ENCODE assay signal across 11 cellular contexts in genomic region chr17:45364531-45365390, GRCh38. TPM values are rescaled to one million over a fixed set of nuclear protein-coding genes. Genes with fewer than 3 reads are reported as not detected.
DNase-seq lines count a peak whose midpoint lies in the region; ATAC-seq and TF ChIP-seq lines count a peak whose summit lies in the region.
"Had no signal": no experiment of that assay in that cellular context is flagged by ENCODE, and none has a peak within 500 bp of the region (broad histone marks: within the 10 kb centered on the region; RNA-seq: fewer than 3 reads in every experiment).

No MANE protein-coding gene starts in this region.

- H2AFZ ChIP-seq in GM23248, result peak overlapping the region; percentile 78

- H3K4me3 ChIP-seq in A673 (ENCODE audit: low read depth, low read length, poor library complexity, severe bottlenecking) (no peak overlapping the region), GM23248 (no peak overlapping the region), iPS-18a (ENCODE audit: low read length) (peak overlapping the region; percentile 16), upper lobe of left lung (no peak overlapping the region)

- TF ChIP-seq CTCF in A673 (conservative IDR thresholded peaks at IDR 0.05; ENCODE audit: low read depth, low read length) (no peak), RWPE1 (conservative IDR thresholded peaks at IDR 0.05; ENCODE audit: low read depth) (no peak), upper lobe of left lung (IDR thresholded peaks at IDR 0.05) (no peak)

- H3K4me1 Mint-ChIP-seq in activated CD4-positive, alpha-beta memory T cell treated with anti-CD3 and anti-CD28 coated beads, Interleukin-2, amount 10 ng/mL, durations not matched to agents 7 days and 5 days, result no peaks in the 10 kb centered on the region

- H3K27me3 ChIP-seq in A673 (replicated peaks; ENCODE audit: insufficient read depth, low read depth, low read length, poor library complexity), result no peaks in the 10 kb centered on the region
- H3K27me3 ChIP-seq in GM23248 (replicated peaks; ENCODE audit: insufficient read depth), result no peaks in the 10 kb centered on the region
- H3K27me3 ChIP-seq in iPS-18a (ENCODE audit: control insufficient read depth, insufficient read depth, low read length), result no peaks in the 10 kb centered on the region
- H3K27me3 ChIP-seq in upper lobe of left lung, result no peaks in the 10 kb centered on the region

- no peaks in the 10 kb centered on the region for H3K36me3 Mint-ChIP-seq in activated CD4-positive, alpha-beta memory T cell treated with anti-CD3 and anti-CD28 coated beads, Interleukin-2, amount 10 ng/mL, durations not matched to agents 7 days and 5 days (ENCODE audit: low read depth)
- H3K36me3 Mint-ChIP-seq: IgD-negative memory B cell had no signal

- H3K9me3 ChIP-seq in A673 (ENCODE audit: low read depth, low read length, poor library complexity, severe bottlenecking) (no peaks in the 10 kb centered on the region), GM23248 (ENCODE audit: low read depth) (no peaks in the 10 kb centered on the region), iPS-18a (ENCODE audit: control insufficient read depth, low read depth, low read length) (no peaks in the 10 kb centered on the region), upper lobe of left lung (no peaks in the 10 kb centered on the region)

- H3K27me3 Mint-ChIP-seq in activated CD4-positive, alpha-beta memory T cell treated with anti-CD3 and anti-CD28 coated beads, Interleukin-2, amount 10 ng/mL, durations not matched to agents 7 days and 5 days, result peaks cover 27% of the 10 kb centered on the region

- H4K20me1 ChIP-seq in GM23248 (ENCODE audit: insufficient read depth), result no peaks in the 10 kb centered on the region

- H3K9ac ChIP-seq in GM23248 (no peak overlapping the region), iPS-18a (ENCODE audit: low read length) (peak overlapping the region; percentile 38)

- H3K79me2 ChIP-seq in GM23248 (ENCODE audit: insufficient read depth), result no peaks in the 10 kb centered on the region

- in situ Hi-C loops in GM23248 (cut with MboI), result no loop called here

- no peak for TF ChIP-seq POLR2A in upper lobe of left lung (IDR thresholded peaks at IDR 0.05)

- POLR2A ChIA-PET in A673 (lab: Charles Lee; ENCODE audit: low non-redundant PET) (no interaction called here), RWPE1 (lab: Yijun Ruan, JAX; ENCODE audit: low non-redundant PET) (no interaction called here)
- POLR2A ChIA-PET in activated CD4-positive, alpha-beta memory T cell treated with anti-CD3 and anti-CD28 coated beads, Interleukin-2, amount 10 ng/mL, durations not matched to agents 7 days and 5 days (lab: Charles Lee), result no interaction called here

- TF ChIP-seq EP300 in upper lobe of left lung (IDR thresholded peaks at IDR 0.05), result no peak

- H3K9me2 ChIP-seq in GM23248 (ENCODE audit: insufficient read depth), result no peaks in the 10 kb centered on the region

- peak; percentile 30 for DNase-seq in A673 (ENCODE audit: low spot score)
- peak; percentile 66 for DNase-seq in GM23248
- DNase-seq in RWPE1 (ENCODE audit: low spot score), result no peak
- no peak for DNase-seq in T-helper 9 cell
- DNase-seq in upper lobe of left lung, result no peak
- DNase-seq in activated CD4-positive, alpha-beta memory T cell treated with anti-CD3 and anti-CD28 coated beads, Interleukin-2, amount 10 ng/mL, durations not matched to agents 7 days and 5 days, result no peak
- DNase-seq: cerebellar nuclear complex, SIG-M5 had no signal

- no peak for ATAC-seq in GM21576 (IDR thresholded peaks at IDR 0.05; ENCODE audit: unreplicated experiment)
- ATAC-seq in upper lobe of left lung (ENCODE audit: low FRiP score in 2 of 2), result no peak

- H3F3A ChIP-seq in GM23248 (ENCODE audit: insufficient read depth), result peaks cover 18% of the 10 kb centered on the region

- CTCF ChIA-PET in A673 (lab: Charles Lee), result no interaction called here
- CTCF ChIA-PET in RWPE1 (lab: Yijun Ruan, JAX), result interaction anchor here (0.5 to 0.6 kb wide), 2 partner anchors 109 to 146 kb away, joined by 3 read pairs; no protein-coding TSS in a partner anchor
- CTCF ChIA-PET in activated CD4-positive, alpha-beta memory T cell treated with anti-CD3 and anti-CD28 coated beads, Interleukin-2, amount 10 ng/mL, durations not matched to agents 7 days and 5 days (lab: Charles Lee), result no interaction called here

- no peaks in the 10 kb centered on the region for H3K4me1 ChIP-seq in A673 (ENCODE audit: insufficient read depth, low read length, poor library complexity, severe bottlenecking)
- peaks cover 21% of the 10 kb centered on the region for H3K4me1 ChIP-seq in GM23248 (ENCODE audit: insufficient read depth)
- H3K4me1 ChIP-seq in iPS-18a (ENCODE audit: control insufficient read depth, low read depth, low read length), result peaks cover 16% of the 10 kb centered on the region
- H3K4me1 ChIP-seq in upper lobe of left lung, result no peaks in the 10 kb centered on the region

- H3K9me3 Mint-ChIP-seq in activated CD4-positive, alpha-beta memory T cell treated with anti-CD3 and anti-CD28 coated beads, Interleukin-2, amount 10 ng/mL, durations not matched to agents 7 days and 5 days, result no peaks in the 10 kb centered on the region

- intact Hi-C loops in A673 (cut with micrococcal nuclease; ENCODE audit: unreplicated experiment), result no loop called here

- no TSS peak for BruUV-seq in A673 (replicated peaks; lab: Mats Ljungman, UMichigan)

- H3K36me3 ChIP-seq in A673 (ENCODE audit: insufficient read depth, low read length, poor library complexity, severe bottlenecking) (no peaks in the 10 kb centered on the region), GM23248 (ENCODE audit: low read depth) (no peaks in the 10 kb centered on the region), iPS-18a (ENCODE audit: control insufficient read depth, low read depth, low read length) (no peaks in the 10 kb centered on the region), upper lobe of left lung (no peaks in the 10 kb centered on the region)

- H3K27ac ChIP-seq in A673 (ENCODE audit: low read depth, low read length, poor library complexity, severe bottlenecking), result no peak overlapping the region
- no peak overlapping the region for H3K27ac ChIP-seq in GM23248
- H3K27ac ChIP-seq in RWPE1, result peak overlapping the region; percentile 35
- H3K27ac ChIP-seq in iPS-18a (ENCODE audit: low read length), result peak overlapping the region; percentile 92
- H3K27ac ChIP-seq in upper lobe of left lung, result no peak overlapping the region

- 58 to 62% methylated on average over 17 of the region's 17 CpGs for WGBS in GM23248 (ENCODE audit: low coverage in 1 of 2, low lambda C conversion rate in 2 of 2, missing lambda C conversion rate in 2 of 2), 2 experiments
- 73 to 79% methylated on average over 15 to 17 of the region's 17 CpGs for WGBS in upper lobe of left lung, 2 donors

- H3K4me3 Mint-ChIP-seq in activated CD4-positive, alpha-beta memory T cell treated with anti-CD3 and anti-CD28 coated beads, Interleukin-2, amount 10 ng/mL, durations not matched to agents 7 days and 5 days, result no peak overlapping the region
- H3K4me3 Mint-ChIP-seq: IgD-negative memory B cell had no signal

- no peak overlapping the region for H3K4me2 ChIP-seq in GM23248 (ENCODE audit: unreplicated experiment)

- no peak overlapping the region for H3K27ac Mint-ChIP-seq in activated CD4-positive, alpha-beta memory T cell treated with anti-CD3 and anti-CD28 coated beads, Interleukin-2, amount 10 ng/mL, durations not matched to agents 7 days and 5 days
- H3K27ac Mint-ChIP-seq: IgD-negative memory B cell had no signal

RNA-seq across cellular contexts. Expression of gene MAP3K14, which starts 47.9 kb away (rescaled TPM):
- total RNA-seq in A673 (2021) (3.0 and 5.5 TPM in 2 replicates), upper lobe of left lung (10 to 100 TPM; 11.4 to 17.8 (median 13.5) TPM)
- 3.0 and 4.2 TPM in 2 replicates for total RNA-seq in GM23248 (2014; rRNA removed; shearing (Covaris generic))
- polyA plus RNA-seq in GM23248 (2016; fragmentation: Nextera tagmentation; extraction: Ambion mirVana), result 2.7 and 3.4 TPM in 2 replicates
- 10 to 100 TPM; 28.7 to 30.6 TPM for total RNA-seq in activated CD4-positive, alpha-beta memory T cell treated with anti-CD3 and anti-CD28 coated beads, Interleukin-2, amount 10 ng/mL, durations not matched to agents 7 days and 5 days

Comparison
In these comparisons a context has a peak if more than half of its experiments do, and no peak if none do; other contexts are left out.
1. DNase-seq: peak in A673 (single experiment) and GM23248 (single experiment); none in RWPE1 (single experiment), T-helper 9 cell (single experiment), upper lobe of left lung (0 of 2) and activated CD4-positive, alpha-beta memory T cell treated with anti-CD3 and anti-CD28 coated beads, Interleukin-2, amount 10 ng/mL, durations not matched to agents 7 days and 5 days (single experiment).
2. H3K27ac ChIP-seq: peak in RWPE1 (single experiment) and iPS-18a (single experiment); none in A673 (single experiment), GM23248 (single experiment) and upper lobe of left lung (0 of 4).